Comparison of ENCODE assay signal across 14 cellular contexts in genomic region chr6:24856954-24857670, GRCh38. TPM values are rescaled to one million over a fixed set of nuclear protein-coding genes. Genes with fewer than 3 reads are reported as not detected.
DNase-seq lines count a peak whose midpoint lies in the region; ATAC-seq lines count a peak whose summit lies in the region.
"Had no signal": no experiment of that assay in that cellular context is flagged by ENCODE, and none has a peak within 500 bp of the region (broad histone marks: within the 10 kb centered on the region; RNA-seq: fewer than 3 reads in every experiment).

No MANE protein-coding gene starts in this region.

- peak in 1 of 3 donors; percentile 80 for DNase-seq in CD4-positive, CD25-positive, alpha-beta regulatory T cell
- DNase-seq in natural killer cell treated with Interleukin-12 subunit alpha and Interleukin-12 subunit beta and Interleukin-15 and Interleukin-18, amount 100 ng/mL, for 72 hours (ENCODE audit: low spot score): peak; percentile 60
- no peak for DNase-seq in HPDE6-E6E7 (ENCODE audit: extremely low spot score)
- DNase-seq: brain microvascular endothelial cell, NCI-H1694 had no signal

- H3K4me1 ChIP-seq in CD4-positive, CD25-positive, alpha-beta regulatory T cell (ENCODE audit: control insufficient read depth, insufficient read depth, low read length, poor library complexity, severe bottlenecking): peaks cover 64% of the 10 kb centered on the region
- H3K4me1 ChIP-seq: parathyroid adenoma had no signal

- peaks cover 33 to 79% (median 61%) of the 10 kb centered on the region in 4 donors for H3K4me1 Mint-ChIP-seq in CD4-positive, CD25-positive, alpha-beta regulatory T cell
- H3K4me1 Mint-ChIP-seq in IgD-negative memory B cell: peaks cover 50 to 66% (median 55%) of the 10 kb centered on the region in 3 donors
- H3K4me1 Mint-ChIP-seq in activated naive CD8-positive, alpha-beta T cell (ENCODE audit: low read depth): peaks cover 70% of the 10 kb centered on the region
- peaks cover 53 to 64% of the 10 kb centered on the region in 2 donors for H3K4me1 Mint-ChIP-seq in natural killer cell treated with Interleukin-12 subunit alpha and Interleukin-12 subunit beta and Interleukin-15 and Interleukin-18, amount 100 ng/mL, for 72 hours (ENCODE audit: low read depth in 2 of 2)

- H3K36me3 ChIP-seq in CD4-positive, CD25-positive, alpha-beta regulatory T cell (ENCODE audit: control insufficient read depth, insufficient read depth, low read length): peaks cover 91% of the 10 kb centered on the region
- H3K36me3 ChIP-seq: brain microvascular endothelial cell had no signal

- peak; percentile 63 to 71 for ATAC-seq in CD4-positive, CD25-positive, alpha-beta regulatory T cell (ENCODE audit: low read depth in 2 of 2)
- ATAC-seq in natural killer cell treated with Interleukin-12 subunit alpha and Interleukin-12 subunit beta and Interleukin-15 and Interleukin-18, amount 100 ng/mL, for 72 hours: peak; percentile 50 to 66
- ATAC-seq in HG03025 (IDR thresholded peaks at IDR 0.05; ENCODE audit: low FRiP score, unreplicated experiment): no peak
- no peak for ATAC-seq in GM21515 (IDR thresholded peaks at IDR 0.05; ENCODE audit: unreplicated experiment)
- no peak for ATAC-seq in HG03097 (IDR thresholded peaks at IDR 0.05; ENCODE audit: low FRiP score, unreplicated experiment)
- ATAC-seq: SK-N-SH treated with all-trans-retinoic acid at 6 μM for 48 hours had no signal

- H3K27ac ChIP-seq in CD4-positive, CD25-positive, alpha-beta regulatory T cell (ENCODE audit: insufficient read depth, low read length, poor library complexity, severe bottlenecking): peak overlapping the region; percentile 75
- H3K27ac ChIP-seq: brain microvascular endothelial cell, parathyroid adenoma had no signal

- H3K27ac Mint-ChIP-seq in CD4-positive, CD25-positive, alpha-beta regulatory T cell: peak overlapping the region; percentile 88 to 99 (median 90)
- H3K27ac Mint-ChIP-seq in IgD-negative memory B cell: peak overlapping the region; percentile 90 to 98 (median 97)
- H3K27ac Mint-ChIP-seq in activated naive CD8-positive, alpha-beta T cell: peak overlapping the region; percentile 93
- H3K27ac Mint-ChIP-seq in natural killer cell treated with Interleukin-12 subunit alpha and Interleukin-12 subunit beta and Interleukin-15 and Interleukin-18, amount 100 ng/mL, for 72 hours: peak overlapping the region; percentile 93

- H3K4me3 ChIP-seq in CD4-positive, CD25-positive, alpha-beta regulatory T cell (ENCODE audit: low read depth, low read length): peak overlapping the region; percentile 69
- H3K4me3 ChIP-seq: lung had no signal

- peak overlapping the region; percentile 11 to 85 (median 80) for H3K4me3 Mint-ChIP-seq in CD4-positive, CD25-positive, alpha-beta regulatory T cell
- H3K4me3 Mint-ChIP-seq in IgD-negative memory B cell: peak overlapping the region in 3 of 4 donors; percentile 1 to 87 (median 83)
- peak overlapping the region; percentile 58 for H3K4me3 Mint-ChIP-seq in activated naive CD8-positive, alpha-beta T cell
- peak overlapping the region; percentile 84 for H3K4me3 Mint-ChIP-seq in natural killer cell treated with Interleukin-12 subunit alpha and Interleukin-12 subunit beta and Interleukin-15 and Interleukin-18, amount 100 ng/mL, for 72 hours

- H3K9me3 ChIP-seq in CD4-positive, CD25-positive, alpha-beta regulatory T cell (ENCODE audit: control insufficient read depth in 2 of 2, low read length in 2 of 2): no peaks in the 10 kb centered on the region

- no peaks in the 10 kb centered on the region for H3K9me3 Mint-ChIP-seq in CD4-positive, CD25-positive, alpha-beta regulatory T cell
- no peaks in the 10 kb centered on the region for H3K9me3 Mint-ChIP-seq in IgD-negative memory B cell
- H3K9me3 Mint-ChIP-seq in activated naive CD8-positive, alpha-beta T cell (ENCODE audit: low read depth): no peaks in the 10 kb centered on the region
- H3K9me3 Mint-ChIP-seq in natural killer cell treated with Interleukin-12 subunit alpha and Interleukin-12 subunit beta and Interleukin-15 and Interleukin-18, amount 100 ng/mL, for 72 hours: no peaks in the 10 kb centered on the region

- H3K36me3 Mint-ChIP-seq in CD4-positive, CD25-positive, alpha-beta regulatory T cell: peaks cover 68% of the 10 kb centered on the region
- H3K36me3 Mint-ChIP-seq in IgD-negative memory B cell: peaks cover 9% of the 10 kb centered on the region
- peaks cover 15% of the 10 kb centered on the region for H3K36me3 Mint-ChIP-seq in activated naive CD8-positive, alpha-beta T cell
- peaks cover 28% of the 10 kb centered on the region for H3K36me3 Mint-ChIP-seq in natural killer cell treated with Interleukin-12 subunit alpha and Interleukin-12 subunit beta and Interleukin-15 and Interleukin-18, amount 100 ng/mL, for 72 hours

- H3K27me3 Mint-ChIP-seq in CD4-positive, CD25-positive, alpha-beta regulatory T cell: no peaks in the 10 kb centered on the region
- H3K27me3 Mint-ChIP-seq in IgD-negative memory B cell: no peaks in the 10 kb centered on the region
- no peaks in the 10 kb centered on the region for H3K27me3 Mint-ChIP-seq in activated naive CD8-positive, alpha-beta T cell
- H3K27me3 Mint-ChIP-seq in natural killer cell treated with Interleukin-12 subunit alpha and Interleukin-12 subunit beta and Interleukin-15 and Interleukin-18, amount 100 ng/mL, for 72 hours: no peaks in the 10 kb centered on the region

- H3K27me3 ChIP-seq in CD4-positive, CD25-positive, alpha-beta regulatory T cell (ENCODE audit: control insufficient read depth, insufficient read depth, low read length): no peaks in the 10 kb centered on the region
- H3K27me3 ChIP-seq: brain microvascular endothelial cell had no signal

RNA-seq across cellular contexts. Expression of gene ARMH2, which starts 58.4 kb away (rescaled TPM):
- total RNA-seq in CD4-positive, CD25-positive, alpha-beta regulatory T cell: 1.8 TPM
- under 1 TPM in 2 of 4 donors, not detected in 2; 0.27 to 0.29 TPM for polyA plus RNA-seq in CD4-positive, CD25-positive, alpha-beta regulatory T cell
- polyA plus RNA-seq in IgD-negative memory B cell: 0.50 TPM
- 1 to 10 TPM in 1 of 2 donors, under 1 TPM in 1; 0.74 to 1.3 TPM for total RNA-seq in natural killer cell treated with Interleukin-12 subunit alpha and Interleukin-12 subunit beta and Interleukin-15 and Interleukin-18, amount 100 ng/mL, for 72 hours
- total RNA-seq: activated CD8-positive, alpha-beta memory T cell treated with anti-CD3 and anti-CD28 coated beads for 36 hours had no signal

Comparison
In these comparisons a context has a peak if more than half of its experiments do, and no peak if none do; other contexts are left out.
1. ATAC-seq: peak in CD4-positive, CD25-positive, alpha-beta regulatory T cell (2 of 2) and natural killer cell treated with Interleukin-12 subunit alpha and Interleukin-12 subunit beta and Interleukin-15 and Interleukin-18, amount 100 ng/mL, for 72 hours (2 of 2); none in HG03025 (single experiment), GM21515 (single experiment) and HG03097 (single experiment).
2. Peak in every context shown above with its lines, with median percentiles within 50 percentile points of each other: H3K27ac Mint-ChIP-seq and H3K4me3 Mint-ChIP-seq.